In genomic region chr20:34724172-34724571, GRCh38 we compare ENCODE assay signal across 31 cellular contexts.
"Had no signal": no experiment of that assay in that cellular context is flagged by ENCODE, and none has a peak within 500 bp of the region (broad histone marks: within the 10 kb centered on the region; RNA-seq: fewer than 3 reads in every experiment).

No MANE protein-coding gene starts in this region.

- H3K4me3 ChIP-seq: K562, PC-9, SJSA1 had no signal

- H3K9me3 ChIP-seq: SJSA1, SK-N-SH had no signal

- H3K4me1 ChIP-seq: SJSA1 had no signal

- H3K27me3 ChIP-seq: brain microvascular endothelial cell, SJSA1 had no signal

- H3K4me2 ChIP-seq: PC-9, SK-N-SH had no signal

- FAIRE-seq: K562, RCC 7860, TTC549 had no signal

- ATAC-seq: activated CD8-positive, alpha-beta T cell treated with anti-CD3 and anti-CD28 coated beads for 36 hours; activated T-cell treated with anti-CD3 and anti-CD28 coated beads, Interleukin-2, amount 50 U/mL, for 72 hours; activated T-helper 17 cell treated with anti-CD3 and anti-CD28 coated beads, Interleukin-2, amount 50 U/mL, for 72 hours; K562 had no signal

- H2AFZ ChIP-seq: PC-9 had no signal

- H3K9ac ChIP-seq: SK-N-SH had no signal

- H3K27ac ChIP-seq: brain microvascular endothelial cell, PC-9, RWPE1, SJSA1 had no signal

- DNase-seq: activated CD4-positive, alpha-beta T cell treated with anti-CD3 and anti-CD28 coated beads, Interleukin-2, amount 10 ng/mL, durations not matched to agents 24 days and 14 days; activated CD4-positive, alpha-beta T cell treated with anti-CD3 and anti-CD28 coated beads, Interleukin-2, amount 50 U/mL, for 4 hours; activated CD8-positive, alpha-beta T cell treated with anti-CD3 and anti-CD28 coated beads for 36 hours; activated effector memory CD4-positive, alpha-beta T cell treated with anti-CD3 and anti-CD28 coated beads, Interleukin-2, amount 50 U/mL, for 16 hours; activated naive CD4-positive, alpha-beta T cell; activated naive CD4-positive, alpha-beta T cell treated with anti-CD3 and anti-CD28 coated beads, Interleukin-2, amount 50 U/mL, for 16 hours; activated naive CD8-positive, alpha-beta T cell treated with anti-CD3 and anti-CD28 coated beads for 36 hours; activated T-cell treated with anti-CD3 and anti-CD28 coated beads, Interleukin-2, amount 50 U/mL, for 1 hour; activated T-cell treated with anti-CD3 and anti-CD28 coated beads, Interleukin-2, amount 50 U/mL, for 72 hours; amniotic stem cell; aorta; brain microvascular endothelial cell; IMR-90; Karpas-422; NCI-H1105; NCI-H1436; NCI-H1694; NCI-H1930; NCI-H2081 treated with DMSO at 0.1 percent for 48 hours; NCI-H345; NCI-H524 treated with DMSO at 0.1 percent for 48 hours; NK-92 treated with Interleukin-12 subunit alpha and Interleukin-12 subunit beta, amount 100 ng/mL, for 24 hours; PC-9; SHP77 treated with DMSO at 0.1 percent for 48 hours; SK-N-SH had no signal
